33 cellular contexts compared by ENCODE assay signal in the genomic region with DNA sequence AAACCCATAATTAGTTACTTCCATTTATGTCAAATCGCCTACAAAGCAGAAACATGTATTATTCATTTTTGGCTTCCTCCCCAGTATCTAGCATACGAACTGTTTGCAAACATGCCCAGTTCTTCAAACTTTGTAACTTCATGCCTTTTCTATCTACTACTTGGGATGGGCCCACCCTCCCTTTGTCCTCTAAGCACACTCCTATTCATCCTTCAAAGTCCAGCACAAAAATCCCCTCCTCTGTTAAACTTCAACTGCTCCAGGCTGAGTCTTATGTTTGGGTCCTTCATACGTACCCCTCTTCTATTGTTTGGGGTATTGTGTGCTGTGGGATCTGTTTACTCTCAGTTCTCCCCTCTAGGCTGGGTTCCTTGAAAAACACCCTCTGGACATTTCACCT.
"Had no signal": no experiment of that assay in that cellular context is flagged by ENCODE, and none has a peak within 500 bp of the region (broad histone marks: within the 10 kb centered on the region; RNA-seq: fewer than 3 reads in every experiment).

No MANE protein-coding gene starts in this region.

- H3K36me3 ChIP-seq: MG63 had no signal

- H3K9ac ChIP-seq: KMS-11 had no signal

- H3K27me3 ChIP-seq: MG63 had no signal

- H3K4me2 ChIP-seq: KMS-11 had no signal

- H3K27ac ChIP-seq: KMS-11 had no signal

- H3K9me3 ChIP-seq: MG63 had no signal

- H3K4me3 ChIP-seq: MG63 had no signal

- DNase-seq: Karpas-422, Kasumi-1, KG1, MG63, MM.1S, MV-4-11, NCI-H1048, NCI-H1092, NCI-H1092 treated with DMSO at 0.1 percent for 48 hours, NCI-H1105 treated with DMSO at 0.1 percent for 48 hours, NCI-H1417, NCI-H1417 treated with DMSO at 0.1 percent for 48 hours, NCI-H1436, NCI-H1436 treated with DMSO at 0.1 percent for 48 hours, NCI-H146, NCI-H1694, NCI-H1694 treated with DMSO at 0.1 percent for 48 hours, NCI-H187, NCI-H187 treated with DMSO at 0.1 percent for 48 hours, NCI-H1930, NCI-H2029, NCI-H2029 treated with DMSO at 0.1 percent for 48 hours, NCI-H2081, NCI-H2081 treated with DMSO at 0.1 percent for 48 hours, NCI-H2171, NCI-H2227 treated with DMSO at 0.1 percent for 48 hours, NCI-H226, NCI-H345, NCI-H446, NCI-H446 treated with DMSO at 0.1 percent for 48 hours, NCI-H510A, NCI-H510A treated with DMSO at 0.1 percent for 48 hours had no signal
